Comparison of ENCODE assay signal across 21 cellular contexts in genomic region chr1:207518608-207519239, GRCh38. TPM values are rescaled to one million over a fixed set of nuclear protein-coding genes. Genes with fewer than 3 reads are reported as not detected.
DNase-seq lines count a peak whose midpoint lies in the region; ATAC-seq, FAIRE-seq and TF ChIP-seq lines count a peak whose summit lies in the region.
"Had no signal": no experiment of that assay in that cellular context is flagged by ENCODE, and none has a peak within 500 bp of the region (broad histone marks: within the 10 kb centered on the region; RNA-seq: fewer than 3 reads in every experiment).

No MANE protein-coding gene starts in this region.

- no peaks in the 10 kb centered on the region for H3K9me2 ChIP-seq in HCT116 (ENCODE audit: insufficient read depth)

- TF ChIP-seq RAD21 in HCT116 (IDR thresholded peaks at IDR 0.05; ENCODE audit: low read depth): no peak

- RAD21 ChIA-PET in HCT116 (lab: Charles Lee; ENCODE audit: low non-redundant PET in 1 of 2, low total read pairs in 2 of 2, uncharacterized antibody in 2 of 2, unreplicated experiment in 2 of 2): no interaction called here

- H2AFZ ChIP-seq in HCT116 (ENCODE audit: low read depth, low read length, poor library complexity, severe bottlenecking): peak overlapping the region; percentile 26

- H3K79me2 ChIP-seq in HCT116 (ENCODE audit: insufficient read depth, low read length): no peaks in the 10 kb centered on the region

- FAIRE-seq in GM12891 (lab: Jason Lieb, UNC) (peak; percentile 20), bronchial epithelial cell (lab: Jason Lieb, UNC) (peak; percentile 23), pancreas (lab: Jason Lieb, UNC) (peak; percentile 91)

- H3K27me3 ChIP-seq in HCT116 (ENCODE audit: insufficient read depth, low read length): no peaks in the 10 kb centered on the region
- peaks cover 1% of the 10 kb centered on the region for H3K27me3 ChIP-seq in bronchial epithelial cell (ENCODE audit: control insufficient read depth, insufficient read depth, low read length)
- peaks cover 0 to 3% (median 0%) of the 10 kb centered on the region in 4 donors for H3K27me3 ChIP-seq in pancreas
- H3K27me3 ChIP-seq: BLaER1, SJSA1 had no signal

- H3K4me3 ChIP-seq in HCT116 (replicated peaks in 1 of 2; ENCODE audit: low read depth in 1 of 2, low read length in 2 of 2) (no peak overlapping the region), bronchial epithelial cell (ENCODE audit: low read depth, low read length) (no peak overlapping the region), pancreas (no peak overlapping the region)
- H3K4me3 ChIP-seq: BLaER1, SJSA1 had no signal

- TF ChIP-seq POLR2A in GM12891 (IDR thresholded peaks at IDR 0.05; ENCODE audit: low read depth, low read length) (no peak), HCT116 (IDR thresholded peaks at IDR 0.05; ENCODE audit: borderline replicate concordance, extremely low read depth, insufficient read depth, insufficient read length) (no peak)

- no peak overlapping the region for H3K4me3 Mint-ChIP-seq in activated CD8-positive, alpha-beta memory T cell treated with anti-CD3 and anti-CD28 coated beads, Interleukin-2, amount 10 ng/mL, durations not matched to agents 7 days and 5 days
- H3K4me3 Mint-ChIP-seq: CD4-positive, alpha-beta memory T cell had no signal

- H3K27me3 Mint-ChIP-seq in activated CD8-positive, alpha-beta memory T cell treated with anti-CD3 and anti-CD28 coated beads, Interleukin-2, amount 10 ng/mL, durations not matched to agents 7 days and 5 days: peaks cover 10% of the 10 kb centered on the region

- no peaks in the 10 kb centered on the region for H3K9me3 ChIP-seq in HCT116 (ENCODE audit: control insufficient read depth in 1 of 2, insufficient read depth in 1 of 2, low read depth in 1 of 2, low read length in 2 of 2)
- no peaks in the 10 kb centered on the region for H3K9me3 ChIP-seq in pancreas
- H3K9me3 ChIP-seq: BLaER1, SJSA1 had no signal

- CTCF ChIA-PET in HCT116 (lab: Charles Lee): no interaction called here
- CTCF ChIA-PET in activated CD8-positive, alpha-beta memory T cell treated with anti-CD3 and anti-CD28 coated beads, Interleukin-2, amount 10 ng/mL, durations not matched to agents 7 days and 5 days (lab: Charles Lee): no interaction called here

- H3K4me1 ChIP-seq in HCT116 (ENCODE audit: control insufficient read depth in 1 of 2, insufficient read depth in 2 of 2, low read length in 2 of 2): no peaks in the 10 kb centered on the region
- H3K4me1 ChIP-seq in pancreas: no peaks in the 10 kb centered on the region
- H3K4me1 ChIP-seq: BLaER1, SJSA1 had no signal

- no peaks in the 10 kb centered on the region for H3K36me3 ChIP-seq in HCT116 (ENCODE audit: control insufficient read depth in 1 of 2, insufficient read depth in 2 of 2, low read length in 2 of 2)
- H3K36me3 ChIP-seq in bronchial epithelial cell (ENCODE audit: control insufficient read depth, insufficient read depth, low read length): no peaks in the 10 kb centered on the region
- H3K36me3 ChIP-seq in pancreas: no peaks in the 10 kb centered on the region
- H3K36me3 ChIP-seq: BLaER1, SJSA1 had no signal

- no peak for DNase-seq in GM12891 (ENCODE audit: insufficient read length, low spot score)
- DNase-seq in HCT116 (ENCODE audit: low read depth, low spot score): no peak
- DNase-seq in bronchial epithelial cell (ENCODE audit: low read depth): no peak
- no peak for DNase-seq in pancreas
- DNase-seq in activated CD8-positive, alpha-beta memory T cell treated with anti-CD3 and anti-CD28 coated beads, Interleukin-2, amount 10 ng/mL, durations not matched to agents 7 days and 5 days: no peak
- DNase-seq in amniotic stem cell (lab: John Stamatoyannopoulos, UW): no peak
- DNase-seq: CD4-positive, alpha-beta memory T cell; DND-41; KG1; NCI-H1105; NCI-H146; NCI-H2029; NCI-H345; NCI-H524; NCI-H774; T-helper 1 cell had no signal

- TF ChIP-seq CTCF in HCT116 (IDR thresholded peaks at IDR 0.05 in 2 of 3, conservative IDR thresholded peaks at IDR 0.05 in 1 of 3; ENCODE audit: borderline replicate concordance in 1 of 3, insufficient read depth in 1 of 3, low read depth in 2 of 3, low read length in 2 of 3) (no peak), bronchial epithelial cell (IDR thresholded peaks at IDR 0.05; ENCODE audit: insufficient read depth, low read length, severe bottlenecking) (no peak), pancreas (IDR thresholded peaks at IDR 0.05) (no peak)

- no peaks in the 10 kb centered on the region for H3K4me1 Mint-ChIP-seq in activated CD8-positive, alpha-beta memory T cell treated with anti-CD3 and anti-CD28 coated beads, Interleukin-2, amount 10 ng/mL, durations not matched to agents 7 days and 5 days
- H3K4me1 Mint-ChIP-seq: CD4-positive, alpha-beta memory T cell had no signal

- no peaks in the 10 kb centered on the region for H3K9me3 Mint-ChIP-seq in activated CD8-positive, alpha-beta memory T cell treated with anti-CD3 and anti-CD28 coated beads, Interleukin-2, amount 10 ng/mL, durations not matched to agents 7 days and 5 days (ENCODE audit: low read depth)

- no peak overlapping the region for H3K27ac Mint-ChIP-seq in activated CD8-positive, alpha-beta memory T cell treated with anti-CD3 and anti-CD28 coated beads, Interleukin-2, amount 10 ng/mL, durations not matched to agents 7 days and 5 days

- no peaks in the 10 kb centered on the region for H3K36me3 Mint-ChIP-seq in activated CD8-positive, alpha-beta memory T cell treated with anti-CD3 and anti-CD28 coated beads, Interleukin-2, amount 10 ng/mL, durations not matched to agents 7 days and 5 days
- H3K36me3 Mint-ChIP-seq: CD4-positive, alpha-beta memory T cell had no signal

- H3K9ac ChIP-seq in HCT116 (ENCODE audit: low read length): no peak overlapping the region
- H3K9ac ChIP-seq: BLaER1 had no signal

- POLR2A ChIA-PET in HCT116 (lab: Charles Lee): no interaction called here

- H4K20me1 ChIP-seq in HCT116 (ENCODE audit: insufficient read depth): no peaks in the 10 kb centered on the region
- H4K20me1 ChIP-seq: BLaER1 had no signal

- H3K27ac ChIP-seq in HCT116 (ENCODE audit: low read depth, low read length): no peak overlapping the region
- no peak overlapping the region for H3K27ac ChIP-seq in pancreas
- H3K27ac ChIP-seq: BLaER1, SJSA1 had no signal

- BruUV-seq in HCT116 (replicated peaks; lab: Mats Ljungman, UMichigan): no TSS peak

- H3K4me2 ChIP-seq in HCT116 (ENCODE audit: low read length): no peak overlapping the region
- H3K4me2 ChIP-seq: BLaER1 had no signal

- intact Hi-C loops in HCT116 (cut with micrococcal nuclease): no loop called here
- intact Hi-C loops in pancreas (cut with DNase I): no loop called here

- 50 to 66% methylated on average over 4 of the region's 4 CpGs for WGBS in pancreas, 2 donors

- ATAC-seq in HCT116 (no peak), pancreas (no peak), GM21447 (IDR thresholded peaks at IDR 0.05; ENCODE audit: unreplicated experiment) (no peak)
- no peak for ATAC-seq in activated CD8-positive, alpha-beta memory T cell treated with anti-CD3 and anti-CD28 coated beads, Interleukin-2, amount 10 ng/mL, durations not matched to agents 7 days and 5 days
- ATAC-seq: Right ventricle myocardium inferior had no signal

TF ChIP-seq in GM12891, 5 proteins besides CTCF, POLR2A, EP300 and RAD21:
- TF ChIP-seq TAF1 (IDR thresholded peaks at IDR 0.05; ENCODE audit: low read depth, low read length) (no peak), POLR2AphosphoS5 (IDR thresholded peaks at IDR 0.05; ENCODE audit: low read depth, low read length) (no peak), POU2F2 (IDR thresholded peaks at IDR 0.05; ENCODE audit: low read depth, low read length) (no peak), SPI1 (IDR thresholded peaks at IDR 0.05; ENCODE audit: low read depth, low read length) (no peak)

TF ChIP-seq in HCT116, 20 proteins besides CTCF, POLR2A, EP300 and RAD21 (continues in another document):
- TF ChIP-seq MAX (IDR thresholded peaks at IDR 0.05) (no peak), EGR1 (IDR thresholded peaks at IDR 0.05; ENCODE audit: low read depth) (no peak), TCF7L2 (IDR thresholded peaks at IDR 0.05; ENCODE audit: borderline replicate concordance, extremely low read depth, insufficient read depth, insufficient read length) (no peak), ZBTB33 (IDR thresholded peaks at IDR 0.05; ENCODE audit: extremely low read depth, insufficient replicate concordance, low read length) (no peak), SRF (IDR thresholded peaks at IDR 0.05; ENCODE audit: low read depth) (no peak), ZFX (IDR thresholded peaks at IDR 0.05) (no peak), JUND (IDR thresholded peaks at IDR 0.05) (no peak)

RNA-seq across cellular contexts. Expression of gene CR1, which starts 22.8 kb away (rescaled TPM):
- 3.6 TPM for polyA plus RNA-seq in GM12891 (2012; ENCODE audit: low read depth, missing spikeins)
- total RNA-seq in HCT116 (2021; ENCODE audit: unreplicated experiment) (0.07 TPM), bronchial epithelial cell (not detected in 2 replicates), pancreas (1 to 10 TPM in 3 of 6 donors, under 1 TPM in 3; 0.14 to 4.7 (median 1.0) TPM)
- not detected in 2 replicates for polyA plus RNA-seq in HCT116 (2012)
- polyA plus RNA-seq in pancreas: under 1 TPM; 0.05 to 0.08 TPM
- under 1 TPM in 1 of 2 experiments, not detected in 1; 0.18 TPM for total RNA-seq in activated CD8-positive, alpha-beta memory T cell treated with anti-CD3 and anti-CD28 coated beads, Interleukin-2, amount 10 ng/mL, durations not matched to agents 7 days and 5 days
- total RNA-seq: H4, SJSA1 had no signal
